In the genomic region with DNA sequence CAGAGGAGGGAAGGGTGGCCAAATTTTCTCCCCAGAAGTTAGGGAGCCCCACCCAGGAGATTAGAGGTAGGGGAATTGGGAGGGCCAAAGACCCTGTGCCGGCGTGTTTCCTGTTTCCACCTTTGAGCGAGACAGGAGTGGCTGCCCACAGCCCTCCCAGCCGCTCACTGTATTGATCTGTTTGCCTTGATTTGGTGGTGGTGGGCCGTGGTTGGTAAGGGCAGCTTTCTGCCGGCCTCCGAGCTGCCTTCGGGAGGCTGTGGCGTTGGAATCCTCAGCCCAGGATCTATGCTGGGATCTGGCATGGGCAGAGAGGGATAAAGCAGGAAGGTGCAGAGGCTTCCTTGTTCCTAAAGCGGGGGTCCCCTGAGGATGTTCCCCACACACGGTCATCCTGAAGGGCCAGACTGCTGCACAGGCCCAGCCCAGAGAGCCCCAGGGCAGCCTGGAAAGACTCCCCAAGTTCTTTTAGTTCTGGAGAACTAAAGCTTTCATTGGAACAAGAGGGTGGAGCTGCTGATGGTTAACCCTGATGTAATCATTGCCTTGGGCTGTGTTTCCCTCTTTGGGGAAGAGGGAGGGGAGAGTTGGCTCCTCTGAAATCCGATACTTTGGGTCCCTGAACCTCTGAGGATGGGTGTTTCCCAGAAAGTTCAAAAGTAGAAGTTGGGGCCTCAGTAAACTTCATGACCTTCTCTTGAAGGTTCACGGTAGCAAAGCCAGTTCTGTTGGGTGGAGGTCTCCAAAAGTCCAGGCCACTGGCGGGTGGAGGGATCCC, we compare ENCODE assay signal across 1 cellular context.
A peak's percentile ranks its signal among the peaks of the same experiment; 100 is the strongest.
TF ChIP-seq lines count a peak whose summit lies in the region.

No MANE protein-coding gene starts in this region.

TF ChIP-seq in H1, 55 proteins besides CTCF, POLR2A, EP300 and RAD21:
- TF ChIP-seq BCL11A (IDR thresholded peaks at IDR 0.05; ENCODE audit: low read depth in 2 of 2, low read length in 2 of 2): no peak
- no peak for TF ChIP-seq HDAC2 (IDR thresholded peaks at IDR 0.05; ENCODE audit: borderline replicate concordance in 1 of 2, low read depth in 2 of 2, low read length in 2 of 2)
- TF ChIP-seq CEBPB (IDR thresholded peaks at IDR 0.05; ENCODE audit: low read depth, low read length): 0 out of 2 replicates have a peak, but pooled peaks have one; percentile 24
